1 cellular context compared by ENCODE assay signal in genomic region chr6:11738681-11739375, GRCh38.
TF ChIP-seq lines count a peak whose summit lies in the region.

No MANE protein-coding gene starts in this region.

TF ChIP-seq in endothelial cell of umbilical vein, 7 proteins besides CTCF, POLR2A, EP300 and RAD21 (continued from another document):
- TF ChIP-seq JUN (IDR thresholded peaks at IDR 0.05; ENCODE audit: borderline replicate concordance, insufficient read depth, insufficient read length, low read depth) (no peak), POLR2AphosphoS5 (IDR thresholded peaks at IDR 0.05; ENCODE audit: insufficient read depth, low read depth, low read length) (no peak), GATA2 (IDR thresholded peaks at IDR 0.05; ENCODE audit: insufficient read depth, insufficient read length, low read depth, low read length) (no peak)
